1 cellular context compared by ENCODE assay signal in genomic region chr20:17935761-17936160, GRCh38.
TF ChIP-seq lines count a peak whose summit lies in the region.

No MANE protein-coding gene starts in this region.

TF ChIP-seq in WTC11, 78 proteins besides CTCF, POLR2A, EP300 and RAD21:
- TF ChIP-seq ETV6 (CRISPR knock-in tag; IDR thresholded peaks at IDR 0.05) (no peak), ZNF423 (CRISPR knock-in tag; IDR thresholded peaks at IDR 0.05) (no peak), ZNF317 (CRISPR knock-in tag; IDR thresholded peaks at IDR 0.05; ENCODE audit: borderline replicate concordance, low read depth) (no peak), FOXP1 (CRISPR knock-in tag; IDR thresholded peaks at IDR 0.05; ENCODE audit: borderline replicate concordance) (no peak)
